20 cellular contexts compared by ENCODE assay signal in genomic region chr6:119243037-119243436, GRCh38.
"Had no signal": no experiment of that assay in that cellular context is flagged by ENCODE, and none has a peak within 500 bp of the region (broad histone marks: within the 10 kb centered on the region; RNA-seq: fewer than 3 reads in every experiment).

No MANE protein-coding gene starts in this region.

- H3K79me2 ChIP-seq: parathyroid adenoma had no signal

- H3K9me3 ChIP-seq: heart right ventricle, left ventricle myocardium inferior, right atrium auricular region, tibial nerve, uterus had no signal

- H2AFZ ChIP-seq: hepatocyte, parathyroid adenoma had no signal

- H3K27me3 ChIP-seq: heart right ventricle, hepatocyte, right atrium auricular region, tibial nerve, uterus had no signal

- H3K27ac ChIP-seq: heart right ventricle, hepatocyte, left ventricle myocardium inferior, parathyroid adenoma, right atrium auricular region, skin epidermis, tibial nerve, uterus had no signal

- H3K4me2 ChIP-seq: hepatocyte had no signal

- H3K9ac ChIP-seq: parathyroid adenoma had no signal

- H3K4me1 ChIP-seq: parathyroid adenoma, uterus had no signal

- H3K4me3 ChIP-seq: heart right ventricle, hepatocyte, left ventricle myocardium inferior, lung, right atrium auricular region, skin epidermis, tibial nerve, uterus had no signal

- ATAC-seq: heart right ventricle; naive thymus-derived CD8-positive, alpha-beta T cell; sciatic nerve; stimulated activated memory B cell treated with anti-CD40 and anti-IgM and Interleukin-4, amounts not matched to agents 10 μg/mL and 1 μg/mL and 100 μg/mL, for 72 hours; stimulated activated naive CD8-positive, alpha-beta T cell treated with anti-CD3 and anti-CD28 coated beads, Interleukin-15, amount 100 ng/mL, for 72 hours had no signal

- H3K36me3 ChIP-seq: right atrium auricular region, uterus had no signal

- DNase-seq: heart right ventricle; left ventricle myocardium inferior; naive thymus-derived CD8-positive, alpha-beta T cell; nucleus accumbens; stimulated activated CD4-positive, alpha-beta T cell treated with anti-CD3 and anti-CD28 coated beads, Interleukin-1b, Interleukin-23, amount 100 ng/mL, for 48 hours; stimulated activated CD4-positive, alpha-beta T cell treated with anti-CD3 and anti-CD28 coated beads, Interleukin-2, amount 100 ng/mL, for 48 hours; stimulated activated CD4-positive, alpha-beta T cell treated with anti-CD3 and anti-CD28 coated beads, Interleukin-4, amount 100 ng/mL, for 4 hours; stimulated activated CD8-positive, alpha-beta memory T cell treated with anti-CD3 and anti-CD28 coated beads, Interleukin-4, amount 100 ng/mL, for 48 hours; stimulated activated naive CD4-positive, alpha-beta T cell treated with Interleukin-2 at 50 U/mL for 16 hours; stimulated activated naive CD8-positive, alpha-beta T cell treated with anti-CD3 and anti-CD28 coated beads, Interleukin-15, amount 100 ng/mL, for 72 hours; substantia nigra; uterus had no signal
